ENCODE assay signal across 10 cellular contexts in the genomic region with DNA sequence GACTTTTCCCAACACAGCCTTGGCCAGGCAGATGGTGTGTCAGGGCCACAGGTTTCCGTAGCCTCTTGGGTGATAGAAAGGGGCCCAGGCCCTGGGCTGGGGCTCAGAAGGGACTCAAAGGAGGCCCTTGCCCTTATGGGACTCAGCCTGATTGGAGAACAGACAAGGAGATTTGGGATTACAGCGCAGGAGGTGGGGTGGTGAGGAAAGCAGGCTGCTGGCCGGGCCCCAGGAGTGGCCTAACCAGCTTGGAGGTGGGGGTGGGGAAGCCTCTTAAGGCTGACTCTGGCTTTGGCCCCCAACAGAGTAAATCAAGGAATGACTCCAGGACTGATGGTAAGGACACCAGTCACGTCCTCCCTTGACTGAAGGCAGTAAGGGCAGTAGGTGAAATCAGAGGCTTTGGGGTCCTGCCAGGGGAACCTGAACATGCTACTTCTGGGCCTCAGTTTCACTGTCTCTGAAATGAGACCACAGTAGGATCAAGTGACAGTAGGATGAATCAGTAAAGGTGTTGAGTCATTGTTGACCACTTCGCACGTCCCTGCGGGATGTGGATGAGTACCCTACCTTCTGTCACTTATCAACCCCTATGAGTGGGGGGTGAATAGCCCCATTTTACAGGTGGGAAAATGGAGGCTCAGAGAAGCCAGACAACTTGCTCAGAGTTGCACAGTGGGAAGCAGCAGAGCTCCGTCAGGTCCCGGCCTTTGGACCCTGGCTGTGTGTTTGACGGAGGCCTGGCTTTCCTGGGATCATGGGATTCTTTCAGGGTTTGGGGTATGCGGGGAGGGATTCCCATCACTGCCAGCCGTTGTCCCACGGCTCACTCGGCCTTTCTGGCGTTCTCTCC. TPM values are rescaled to one million over a fixed set of nuclear protein-coding genes. Genes with fewer than 3 reads are reported as not detected.
DNase-seq lines count a peak whose midpoint lies in the region; ATAC-seq and TF ChIP-seq lines count a peak whose summit lies in the region.
"Had no signal": no experiment of that assay in that cellular context is flagged by ENCODE, and none has a peak within 500 bp of the region (broad histone marks: within the 10 kb centered on the region; RNA-seq: fewer than 3 reads in every experiment).

No MANE protein-coding gene starts in this region.

- no peak overlapping the region for H3K4me3 ChIP-seq in NT2/D1 (ENCODE audit: insufficient read length, low read depth)

- H3K36me3 Mint-ChIP-seq in endothelial cell (ENCODE audit: low read depth, unreplicated experiment) (peaks cover 27% of the 10 kb centered on the region), osteocyte (ENCODE audit: unreplicated experiment) (peaks cover 37% of the 10 kb centered on the region)

- H3K27ac Mint-ChIP-seq in endothelial cell (ENCODE audit: unreplicated experiment) = peak overlapping the region; percentile 48
- peak overlapping the region; percentile 47 for H3K27ac Mint-ChIP-seq in osteocyte (ENCODE audit: unreplicated experiment)

- peaks cover 55% of the 10 kb centered on the region for H3K4me1 ChIP-seq in NT2/D1 (ENCODE audit: insufficient read depth, insufficient read length)

- H3K9me3 ChIP-seq in NT2/D1 (ENCODE audit: insufficient read depth, low read length) = no peaks in the 10 kb centered on the region

- no peak for TF ChIP-seq CTCF in endothelial cell (IDR thresholded peaks at IDR 0.05; ENCODE audit: unreplicated experiment)
- TF ChIP-seq CTCF in osteocyte (IDR thresholded peaks at IDR 0.05) = no peak

- peak overlapping the region; percentile 98 for H3K4me3 Mint-ChIP-seq in endothelial cell (ENCODE audit: unreplicated experiment)
- peak overlapping the region; percentile 32 for H3K4me3 Mint-ChIP-seq in osteocyte (ENCODE audit: unreplicated experiment)

- ATAC-seq in HG02642 (IDR thresholded peaks at IDR 0.05; ENCODE audit: poor library complexity, unreplicated experiment) (no peak), GM18505 (IDR thresholded peaks at IDR 0.05; ENCODE audit: unreplicated experiment) (no peak)

- DNase-seq in Daoy (ENCODE audit: low read depth) (peak; percentile 55), NT2/D1 (ENCODE audit: low read depth, low spot score) (no peak), endothelial cell (ENCODE audit: low spot score) (no peak), osteocyte (ENCODE audit: extremely low spot score, unreplicated experiment) (no peak), COLO668 (lab: John Stamatoyannopoulos, UW; ENCODE audit: unreplicated experiment) (no peak)
- DNase-seq in stimulated activated CD4-positive, alpha-beta T cell treated with anti-CD3 and anti-CD28 coated beads, Interleukin-2, amount 100 ng/mL, for 24 hours = no peak
- DNase-seq: NCI-H2171 had no signal

- peaks cover 2% of the 10 kb centered on the region for H3K27me3 ChIP-seq in NT2/D1 (ENCODE audit: insufficient read depth, insufficient read length)

- H3K9me3 Mint-ChIP-seq in endothelial cell (ENCODE audit: unreplicated experiment) = no peaks in the 10 kb centered on the region
- no peaks in the 10 kb centered on the region for H3K9me3 Mint-ChIP-seq in osteocyte (ENCODE audit: unreplicated experiment)

- peaks cover 54% of the 10 kb centered on the region for H3K36me3 ChIP-seq in NT2/D1 (ENCODE audit: insufficient read depth, insufficient read length, low read length)

- H3K27me3 Mint-ChIP-seq in endothelial cell (ENCODE audit: unreplicated experiment) = peaks cover 6% of the 10 kb centered on the region
- H3K27me3 Mint-ChIP-seq in osteocyte (ENCODE audit: unreplicated experiment) = no peaks in the 10 kb centered on the region

- no peak for TF ChIP-seq POLR2A in GM18505 (IDR thresholded peaks at IDR 0.05; ENCODE audit: borderline replicate concordance, extremely low read depth, insufficient read depth, insufficient read length)

- peak overlapping the region; percentile 24 for H3K9ac ChIP-seq in NT2/D1 (ENCODE audit: insufficient read length, low read depth)

- H3K4me1 Mint-ChIP-seq in endothelial cell (ENCODE audit: unreplicated experiment) = peaks cover 80% of the 10 kb centered on the region
- H3K4me1 Mint-ChIP-seq in osteocyte (ENCODE audit: unreplicated experiment) = peaks cover 82% of the 10 kb centered on the region

RNA-seq across cellular contexts. Expression of a gene that starts 4.5 kb away (rescaled TPM):
- 1.3 and 1.7 TPM in 2 replicates for total RNA-seq in Daoy (2014; rRNA removed; shearing (Covaris generic))
- total RNA-seq in endothelial cell (ENCODE audit: unreplicated experiment) = 26.4 TPM
- 13.0 and 13.4 TPM in 2 replicates for total RNA-seq in osteocyte
- total RNA-seq: LHCN-M2 had no signal

RNA-seq across cellular contexts. Expression of a gene that starts 51.0 kb away (rescaled TPM):
- total RNA-seq in Daoy (2014; rRNA removed; shearing (Covaris generic)) = 273 and 292 TPM in 2 replicates
- total RNA-seq in endothelial cell (ENCODE audit: unreplicated experiment) (46.8 TPM), osteocyte (64.9 and 65.1 TPM in 2 replicates)
